In the genomic region with DNA sequence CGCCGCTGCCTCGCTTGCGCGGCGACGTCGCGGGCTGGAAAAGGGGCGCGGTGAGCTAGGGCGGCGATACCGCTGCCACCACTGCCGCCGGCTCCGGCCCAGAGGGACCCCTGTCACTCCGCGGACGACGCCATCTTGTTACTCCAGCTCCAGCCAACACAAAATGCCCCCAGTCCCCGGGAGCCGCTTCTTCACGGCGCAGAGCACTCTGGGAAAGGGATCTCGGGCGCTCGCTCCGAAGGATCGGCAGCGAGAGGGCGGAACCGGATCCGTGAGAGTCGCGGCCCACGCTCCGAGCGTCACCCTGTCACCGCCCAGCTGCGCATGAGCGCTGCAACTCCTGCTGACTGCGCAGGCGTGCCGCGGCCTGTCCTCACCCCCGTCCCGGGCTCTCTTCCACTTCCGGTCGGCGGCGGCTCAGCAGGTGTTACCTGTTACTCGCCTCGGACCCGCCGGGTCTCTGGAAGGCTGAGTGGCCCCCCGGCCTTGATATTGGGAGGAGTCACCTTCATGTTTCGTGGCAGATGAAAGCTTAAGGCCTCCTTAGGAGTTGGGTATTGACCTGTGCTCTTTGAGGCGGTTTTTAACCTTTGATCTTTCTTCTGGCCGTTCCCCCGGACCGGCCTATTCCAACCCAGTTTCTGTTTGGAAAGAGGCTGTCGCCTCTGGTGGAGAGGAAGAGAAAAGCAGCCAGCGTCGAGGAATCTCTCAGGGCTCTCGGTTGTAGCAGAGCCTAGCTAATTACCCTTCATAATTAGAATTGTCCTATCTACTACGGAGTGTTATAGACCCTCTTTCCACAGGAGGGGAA, we compare ENCODE assay signal across 1 cellular context.
TF ChIP-seq lines count a peak whose summit lies in the region.

TSS of gene CSNK1A1 (minus strand) at position 213 of the 811 bp plus-strand sequence. CDS start 475 bp downstream, outside the sequence.

TF ChIP-seq in HepG2, 621 proteins besides CTCF, POLR2A, EP300 and RAD21 (continued from another document):
- TF ChIP-seq ZNF639 (CRISPR knock-in tag; conservative IDR thresholded peaks at IDR 0.05) (peak; percentile 81; the same call in 1 of the 2 replicates), ZFP36L2 (CRISPR knock-in tag; IDR thresholded peaks at IDR 0.05) (no peak; the same call in 1 of the 2 replicates), ZNF557 (CRISPR knock-in tag; IDR thresholded peaks at IDR 0.05) (no peak), ZNF768 (CRISPR knock-in tag; IDR thresholded peaks at IDR 0.05) (peak; percentile 63; the same call in 1 of the 2 replicates), RNF2 (conservative IDR thresholded peaks at IDR 0.05; ENCODE audit: low read depth) (peak; percentile 64), ZBTB33 (CRISPR knock-in tag; IDR thresholded peaks at IDR 0.05) (peak; percentile 22), IRF2 (CRISPR knock-in tag; IDR thresholded peaks at IDR 0.05) (peak; percentile 74), PRDM10 (CRISPR knock-in tag; IDR thresholded peaks at IDR 0.05; ENCODE audit: low read depth) (peak; percentile 79; the same call in 1 of the 2 replicates), MXD4 (CRISPR knock-in tag; IDR thresholded peaks at IDR 0.05) (0 out of 2 replicates have a peak, but pooled peaks have one; percentile 49), ZNF792 (CRISPR knock-in tag; IDR thresholded peaks at IDR 0.05) (peak; percentile 82), SNAI1 (CRISPR knock-in tag; IDR thresholded peaks at IDR 0.05; ENCODE audit: borderline replicate concordance) (peak; percentile 69; the same call in 1 of the 2 replicates), ZFP1 (CRISPR knock-in tag; IDR thresholded peaks at IDR 0.05) (no peak), TSC22D2 (CRISPR knock-in tag; IDR thresholded peaks at IDR 0.05; ENCODE audit: borderline replicate concordance) (peak; percentile 16; the same call in 1 of the 2 replicates), ZKSCAN1 (IDR thresholded peaks at IDR 0.05; ENCODE audit: low read length) (no peak), KDM5B (CRISPR knock-in tag; IDR thresholded peaks at IDR 0.05; ENCODE audit: borderline replicate concordance) (peak; percentile 91), MIER2 (CRISPR knock-in tag; IDR thresholded peaks at IDR 0.05) (peak; percentile 71; the same call in 1 of the 2 replicates), ZNF883 (CRISPR knock-in tag; IDR thresholded peaks at IDR 0.05; ENCODE audit: not compliant biosample characterization) (peak; percentile 75), ZNF326 (CRISPR knock-in tag; IDR thresholded peaks at IDR 0.05; ENCODE audit: borderline replicate concordance) (no peak), CEBPB (IDR thresholded peaks at IDR 0.05; ENCODE audit: borderline replicate concordance, low read depth, low read length) (no peak), STAG1 (CRISPR knock-in tag; IDR thresholded peaks at IDR 0.05) (peak; percentile 76), ZNF235 (CRISPR knock-in tag; IDR thresholded peaks at IDR 0.05; ENCODE audit: borderline replicate concordance) (no peak), FOXO4 (CRISPR knock-in tag; conservative IDR thresholded peaks at IDR 0.05) (no peak), THAP7 (CRISPR knock-in tag; IDR thresholded peaks at IDR 0.05) (peak; percentile 42; the same call in 1 of the 2 replicates), ZNF282 (IDR thresholded peaks at IDR 0.05; ENCODE audit: partially characterized antibody) (no peak)
- TF ChIP-seq, protein P1, sequence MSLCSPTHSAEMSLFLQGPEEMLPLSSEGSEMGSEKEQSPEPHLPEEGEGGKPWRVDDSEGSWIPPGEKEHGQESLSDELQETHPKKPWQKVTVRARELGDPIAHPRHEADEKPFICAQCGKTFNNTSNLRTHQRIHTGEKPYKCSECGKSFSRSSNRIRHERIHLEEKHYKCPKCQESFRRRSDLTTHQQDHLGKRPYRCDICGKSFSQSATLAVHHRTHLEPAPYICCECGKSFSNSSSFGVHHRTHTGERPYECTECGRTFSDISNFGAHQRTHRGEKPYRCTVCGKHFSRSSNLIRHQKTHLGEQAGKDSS (CRISPR knock-in tag; IDR thresholded peaks at IDR 0.05; ENCODE audit: borderline replicate concordance, low read depth) = peak; percentile 45; the same call in 1 of the 2 replicates
- TF ChIP-seq, protein P2, sequence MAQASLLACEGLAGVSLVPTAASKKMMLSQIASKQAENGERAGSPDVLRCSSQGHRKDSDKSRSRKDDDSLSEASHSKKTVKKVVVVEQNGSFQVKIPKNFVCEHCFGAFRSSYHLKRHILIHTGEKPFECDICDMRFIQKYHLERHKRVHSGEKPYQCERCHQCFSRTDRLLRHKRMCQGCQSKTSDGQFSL (CRISPR knock-in tag; IDR thresholded peaks at IDR 0.05) = no peak
- TF ChIP-seq, protein P3, sequence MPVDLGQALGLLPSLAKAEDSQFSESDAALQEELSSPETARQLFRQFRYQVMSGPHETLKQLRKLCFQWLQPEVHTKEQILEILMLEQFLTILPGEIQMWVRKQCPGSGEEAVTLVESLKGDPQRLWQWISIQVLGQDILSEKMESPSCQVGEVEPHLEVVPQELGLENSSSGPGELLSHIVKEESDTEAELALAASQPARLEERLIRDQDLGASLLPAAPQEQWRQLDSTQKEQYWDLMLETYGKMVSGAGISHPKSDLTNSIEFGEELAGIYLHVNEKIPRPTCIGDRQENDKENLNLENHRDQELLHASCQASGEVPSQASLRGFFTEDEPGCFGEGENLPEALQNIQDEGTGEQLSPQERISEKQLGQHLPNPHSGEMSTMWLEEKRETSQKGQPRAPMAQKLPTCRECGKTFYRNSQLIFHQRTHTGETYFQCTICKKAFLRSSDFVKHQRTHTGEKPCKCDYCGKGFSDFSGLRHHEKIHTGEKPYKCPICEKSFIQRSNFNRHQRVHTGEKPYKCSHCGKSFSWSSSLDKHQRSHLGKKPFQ (CRISPR knock-in tag; IDR thresholded peaks at IDR 0.05; ENCODE audit: insufficient replicate concordance) = peak; percentile 69
- TF ChIP-seq, protein P4, sequence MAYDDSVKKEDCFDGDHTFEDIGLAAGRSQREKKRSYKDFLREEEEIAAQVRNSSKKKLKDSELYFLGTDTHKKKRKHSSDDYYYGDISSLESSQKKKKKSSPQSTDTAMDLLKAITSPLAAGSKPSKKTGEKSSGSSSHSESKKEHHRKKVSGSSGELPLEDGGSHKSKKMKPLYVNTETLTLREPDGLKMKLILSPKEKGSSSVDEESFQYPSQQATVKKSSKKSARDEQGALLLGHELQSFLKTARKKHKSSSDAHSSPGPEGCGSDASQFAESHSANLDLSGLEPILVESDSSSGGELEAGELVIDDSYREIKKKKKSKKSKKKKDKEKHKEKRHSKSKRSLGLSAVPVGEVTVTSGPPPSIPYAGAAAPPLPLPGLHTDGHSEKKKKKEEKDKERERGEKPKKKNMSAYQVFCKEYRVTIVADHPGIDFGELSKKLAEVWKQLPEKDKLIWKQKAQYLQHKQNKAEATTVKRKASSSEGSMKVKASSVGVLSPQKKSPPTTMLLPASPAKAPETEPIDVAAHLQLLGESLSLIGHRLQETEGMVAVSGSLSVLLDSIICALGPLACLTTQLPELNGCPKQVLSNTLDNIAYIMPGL (CRISPR knock-in tag; IDR thresholded peaks at IDR 0.05; ENCODE audit: borderline replicate concordance in 1 of 2, low read depth in 1 of 2) = peak; percentile 92 to 93; a peak in 3 of 4 replicates
